ENCODE assay signal across 35 cellular contexts in genomic region chr20:18623156-18623555, GRCh38.
"Had no signal": no experiment of that assay in that cellular context is flagged by ENCODE, and none has a peak within 500 bp of the region (broad histone marks: within the 10 kb centered on the region; RNA-seq: fewer than 3 reads in every experiment).

No MANE protein-coding gene starts in this region.

- H3K4me1 Mint-ChIP-seq: activated B cell treated with CpG ODN at 0.5 μM for 24 hours had no signal

- H3K27me3 Mint-ChIP-seq: activated B cell treated with CpG ODN at 0.5 μM for 24 hours; activated CD4-positive, alpha-beta memory T cell treated with anti-CD3 and anti-CD28 coated beads for 36 hours; activated CD4-positive, alpha-beta T cell treated with anti-CD3 and anti-CD28 coated beads, Interleukin-2, amount 10 ng/mL, durations not matched to agents 24 days and 14 days; activated CD8-positive, alpha-beta T cell treated with anti-CD3 and anti-CD28 coated beads for 36 hours; activated naive CD8-positive, alpha-beta T cell treated with anti-CD3 and anti-CD28 coated beads for 36 hours; activated T-helper 17 cell treated with anti-CD3 and anti-CD28 coated beads, Interleukin-2, amount 50 U/mL, for 72 hours had no signal

- H3K27ac ChIP-seq: adrenal gland, body of pancreas, brain microvascular endothelial cell, breast epithelium, VCaP had no signal

- H3K4me3 Mint-ChIP-seq: activated B cell treated with CpG ODN at 0.5 μM for 24 hours; activated CD4-positive, alpha-beta memory T cell treated with anti-CD3 and anti-CD28 coated beads for 36 hours; activated CD4-positive, alpha-beta T cell treated with anti-CD3 and anti-CD28 coated beads, Interleukin-2, amount 10 ng/mL, durations not matched to agents 24 days and 14 days; activated CD8-positive, alpha-beta T cell treated with anti-CD3 and anti-CD28 coated beads for 36 hours; activated naive CD4-positive, alpha-beta T cell treated with anti-CD3 and anti-CD28 coated beads for 36 hours; activated naive CD8-positive, alpha-beta T cell treated with anti-CD3 and anti-CD28 coated beads for 36 hours; activated T-cell treated with anti-CD3 and anti-CD28 coated beads, Interleukin-2, amount 50 U/mL, for 4 hours; activated T-cell treated with anti-CD3 and anti-CD28 coated beads, Interleukin-2, amount 50 U/mL, for 72 hours; activated T-helper 1 cell treated with anti-CD3 and anti-CD28 coated beads, Interleukin-12 subunit alpha, Interleukin-12 subunit beta, Interleukin-2, Interleukin-4 antibody, amounts not matched to agents 30 ng/mL and 10 ng/mL and 1 ng/mL, durations not matched to agents 14 hours and 24 hours and 36 hours; activated T-helper 17 cell treated with anti-CD3 and anti-CD28 coated beads, Interleukin-2, amount 50 U/mL, for 72 hours; T-helper 2 cell treated with Interferon-gamma antibody and Interleukin-4, amounts not matched to agents 5 μg/mL and 100 μg/mL, for 36 hours had no signal

- H3K4me1 ChIP-seq: adrenal gland, body of pancreas, breast epithelium had no signal

- H3K36me3 ChIP-seq: adrenal gland, breast epithelium had no signal

- FAIRE-seq: astrocyte, TTC549 had no signal

- H3K9me3 ChIP-seq: adrenal gland, body of pancreas, breast epithelium had no signal

- H3K27ac Mint-ChIP-seq: activated CD4-positive, alpha-beta memory T cell treated with anti-CD3 and anti-CD28 coated beads for 36 hours; activated CD4-positive, alpha-beta T cell treated with anti-CD3 and anti-CD28 coated beads, Interleukin-2, amount 10 ng/mL, durations not matched to agents 24 days and 14 days; activated CD8-positive, alpha-beta T cell treated with anti-CD3 and anti-CD28 coated beads for 36 hours; activated naive CD4-positive, alpha-beta T cell treated with anti-CD3 and anti-CD28 coated beads for 36 hours; activated naive CD4-positive, alpha-beta T cell treated with anti-CD3 and anti-CD28 coated beads, Interleukin-2, amount 50 U/mL, for 72 hours; activated naive CD8-positive, alpha-beta T cell treated with anti-CD3 and anti-CD28 coated beads for 36 hours; activated T-cell treated with anti-CD3 and anti-CD28 coated beads, Interleukin-2, amount 50 U/mL, for 72 hours; activated T-helper 1 cell treated with anti-CD3 and anti-CD28 coated beads, Interleukin-12 subunit alpha, Interleukin-12 subunit beta, Interleukin-2, Interleukin-4 antibody, amounts not matched to agents 30 ng/mL and 10 ng/mL and 1 ng/mL, durations not matched to agents 14 hours and 24 hours and 36 hours; activated T-helper 17 cell treated with anti-CD3 and anti-CD28 coated beads, Interleukin-2, amount 50 U/mL, for 72 hours; T-helper 2 cell treated with Interferon-gamma antibody and Interleukin-4, amounts not matched to agents 5 μg/mL and 100 μg/mL, for 36 hours had no signal

- H3K27me3 ChIP-seq: adrenal gland, body of pancreas, brain microvascular endothelial cell, breast epithelium had no signal

- H3K4me3 ChIP-seq: adrenal gland, body of pancreas, breast epithelium had no signal

- DNase-seq: activated B cell treated with CpG ODN at 0.5 μM for 24 hours; activated CD4-positive, alpha-beta memory T cell treated with anti-CD3 and anti-CD28 coated beads for 36 hours; activated CD4-positive, alpha-beta T cell treated with anti-CD3 and anti-CD28 coated beads for 4 hours; activated CD4-positive, alpha-beta T cell treated with anti-CD3 and anti-CD28 coated beads, Interleukin-2, amount 10 ng/mL, durations not matched to agents 24 days and 14 days; activated CD4-positive, alpha-beta T cell treated with anti-CD3 and anti-CD28 coated beads, Interleukin-2, amount 50 U/mL, for 1 hour; activated CD4-positive, alpha-beta T cell treated with anti-CD3 and anti-CD28 coated beads, Interleukin-2, amount 50 U/mL, for 4 hours; activated CD4-positive, CD25-positive, alpha-beta regulatory T cell treated with anti-CD3 and anti-CD28 coated beads, Interleukin-2, amount 50 U/mL, for 72 hours; activated CD8-positive, alpha-beta memory T cell treated with anti-CD3 and anti-CD28 coated beads, Interleukin-2, amount 50 U/mL, for 4 hours; activated CD8-positive, alpha-beta T cell treated with anti-CD3 and anti-CD28 coated beads for 36 hours; activated effector memory CD4-positive, alpha-beta T cell treated with anti-CD3 and anti-CD28 coated beads, Interleukin-2, amount 50 U/mL, for 16 hours; activated gamma-delta T cell treated with Interleukin-2 at 50 U/mL for 16 hours; activated naive CD4-positive, alpha-beta T cell; activated naive CD4-positive, alpha-beta T cell treated with anti-CD3 and anti-CD28 coated beads for 36 hours; activated naive CD4-positive, alpha-beta T cell treated with anti-CD3 and anti-CD28 coated beads, Interleukin-2, amount 50 U/mL, for 16 hours; activated naive CD8-positive, alpha-beta T cell treated with anti-CD3 and anti-CD28 coated beads for 36 hours; activated T-cell treated with anti-CD3 and anti-CD28 coated beads for 4 hours; activated T-cell treated with anti-CD3 and anti-CD28 coated beads, Interleukin-2, amount 50 U/mL, for 1 hour; activated T-cell treated with anti-CD3 and anti-CD28 coated beads, Interleukin-2, amount 50 U/mL, for 4 hours; activated T-cell treated with anti-CD3 and anti-CD28 coated beads, Interleukin-2, amount 50 U/mL, for 72 hours; adrenal gland; amniotic stem cell; aorta; body of pancreas; brain microvascular endothelial cell; central memory CD4-positive, alpha-beta T cell; T-helper 2 cell; T-helper 9 cell had no signal

- ATAC-seq: activated CD8-positive, alpha-beta T cell treated with anti-CD3 and anti-CD28 coated beads for 36 hours; activated naive CD4-positive, alpha-beta T cell treated with anti-CD3 and anti-CD28 coated beads, Interleukin-2, amount 50 U/mL, for 72 hours; activated T-cell treated with anti-CD3 and anti-CD28 coated beads, Interleukin-2, amount 50 U/mL, for 4 hours; activated T-cell treated with anti-CD3 and anti-CD28 coated beads, Interleukin-2, amount 50 U/mL, for 72 hours; activated T-helper 17 cell treated with anti-CD3 and anti-CD28 coated beads, Interleukin-2, amount 50 U/mL, for 72 hours; body of pancreas had no signal
